Comparison of ENCODE assay signal across 9 cellular contexts in the genomic region with DNA sequence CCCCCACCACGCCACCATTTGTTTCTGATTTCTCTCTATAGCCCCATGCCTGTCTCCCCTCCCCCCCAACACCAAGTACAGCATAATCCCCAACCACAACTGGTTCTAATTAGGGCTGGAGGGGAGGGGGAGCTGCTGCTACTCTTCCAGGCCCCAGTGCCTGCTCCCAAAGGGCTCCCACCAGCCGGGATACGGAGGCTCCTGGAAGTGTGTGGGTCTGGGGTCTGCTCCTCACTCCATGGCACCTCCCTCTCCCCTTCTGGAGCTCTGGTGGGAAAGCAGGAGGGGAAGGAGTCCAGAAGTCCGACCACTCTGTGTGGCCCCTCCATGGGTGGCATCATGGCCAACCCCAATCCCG. TPM values are rescaled to one million over a fixed set of nuclear protein-coding genes. Genes with fewer than 3 reads are reported as not detected.
DNase-seq lines count a peak whose midpoint lies in the region; ATAC-seq lines count a peak whose summit lies in the region.
"Had no signal": no experiment of that assay in that cellular context is flagged by ENCODE, and none has a peak within 500 bp of the region (broad histone marks: within the 10 kb centered on the region; RNA-seq: fewer than 3 reads in every experiment).

No MANE protein-coding gene starts in this region.

- no peaks in the 10 kb centered on the region for H3K9me3 ChIP-seq in naive thymus-derived CD4-positive, alpha-beta T cell (ENCODE audit: control insufficient read depth in 2 of 3, low read length in 3 of 3)

- no peak overlapping the region for H3K4me3 Mint-ChIP-seq in stimulated activated naive CD8-positive, alpha-beta T cell treated with anti-CD3 and anti-CD28 coated beads, Interleukin-15, Interleukin-2, amounts not matched to agents 100 ng/mL and 50 ng/mL, for 24 hours
- H3K4me3 Mint-ChIP-seq in central memory CD8-positive, alpha-beta T cell: peak overlapping the region; percentile 36
- H3K4me3 Mint-ChIP-seq in naive thymus-derived CD4-positive, alpha-beta T cell: peak overlapping the region in 8 of 10 donors; percentile 38 to 99 (median 52)
- no peak overlapping the region for H3K4me3 Mint-ChIP-seq in activated T-helper 1 cell treated with anti-CD3 and anti-CD28 coated beads, Interleukin-12 subunit alpha, Interleukin-12 subunit beta, Interleukin-2, Interleukin-4 antibody, amounts not matched to agents 30 ng/mL and 10 ng/mL and 1 ng/mL, durations not matched to agents 14 hours and 24 hours and 36 hours

- H3K27me3 ChIP-seq in naive thymus-derived CD4-positive, alpha-beta T cell (ENCODE audit: control insufficient read depth in 2 of 2, insufficient read depth in 2 of 2, low read length in 2 of 2): no peaks in the 10 kb centered on the region

- H3K27me3 Mint-ChIP-seq in stimulated activated naive CD8-positive, alpha-beta T cell treated with anti-CD3 and anti-CD28 coated beads, Interleukin-15, Interleukin-2, amounts not matched to agents 100 ng/mL and 50 ng/mL, for 24 hours: no peaks in the 10 kb centered on the region
- H3K27me3 Mint-ChIP-seq in central memory CD8-positive, alpha-beta T cell: no peaks in the 10 kb centered on the region
- H3K27me3 Mint-ChIP-seq in naive thymus-derived CD4-positive, alpha-beta T cell: no peaks in the 10 kb centered on the region
- H3K27me3 Mint-ChIP-seq in activated T-helper 1 cell treated with anti-CD3 and anti-CD28 coated beads, Interleukin-12 subunit alpha, Interleukin-12 subunit beta, Interleukin-2, Interleukin-4 antibody, amounts not matched to agents 30 ng/mL and 10 ng/mL and 1 ng/mL, durations not matched to agents 14 hours and 24 hours and 36 hours (ENCODE audit: insufficient read depth): no peaks in the 10 kb centered on the region

- ATAC-seq in stimulated activated naive CD8-positive, alpha-beta T cell treated with anti-CD3 and anti-CD28 coated beads, Interleukin-15, Interleukin-2, amounts not matched to agents 100 U/mL and 50 U/mL, for 24 hours: no peak
- ATAC-seq in central memory CD8-positive, alpha-beta T cell (replicated peaks; ENCODE audit: extremely low read depth, poor library complexity, severe bottlenecking): no peak
- ATAC-seq in naive thymus-derived CD4-positive, alpha-beta T cell: no peak
- ATAC-seq in GM21825 (IDR thresholded peaks at IDR 0.05; ENCODE audit: unreplicated experiment): no peak

- peaks cover 10% of the 10 kb centered on the region for H3K36me3 Mint-ChIP-seq in stimulated activated naive CD8-positive, alpha-beta T cell treated with anti-CD3 and anti-CD28 coated beads, Interleukin-15, Interleukin-2, amounts not matched to agents 100 ng/mL and 50 ng/mL, for 24 hours (ENCODE audit: low read depth)
- H3K36me3 Mint-ChIP-seq in central memory CD8-positive, alpha-beta T cell (ENCODE audit: insufficient read depth): peaks cover 64% of the 10 kb centered on the region
- H3K36me3 Mint-ChIP-seq in naive thymus-derived CD4-positive, alpha-beta T cell: peaks cover 0 to 17% (median 15%) of the 10 kb centered on the region in 5 donors
- H3K36me3 Mint-ChIP-seq in activated T-helper 1 cell treated with anti-CD3 and anti-CD28 coated beads, Interleukin-12 subunit alpha, Interleukin-12 subunit beta, Interleukin-2, Interleukin-4 antibody, amounts not matched to agents 30 ng/mL and 10 ng/mL and 1 ng/mL, durations not matched to agents 14 hours and 24 hours and 36 hours (ENCODE audit: low read depth): peaks cover 15% of the 10 kb centered on the region

- peak overlapping the region; percentile 96 for H3K27ac ChIP-seq in naive thymus-derived CD4-positive, alpha-beta T cell (ENCODE audit: low read depth, low read length)

- H3K27ac Mint-ChIP-seq in stimulated activated naive CD8-positive, alpha-beta T cell treated with anti-CD3 and anti-CD28 coated beads, Interleukin-15, Interleukin-2, amounts not matched to agents 100 ng/mL and 50 ng/mL, for 24 hours: peak overlapping the region; percentile 13
- peak overlapping the region; percentile 93 for H3K27ac Mint-ChIP-seq in central memory CD8-positive, alpha-beta T cell (ENCODE audit: low read depth)
- peak overlapping the region; percentile 80 to 96 (median 93) for H3K27ac Mint-ChIP-seq in naive thymus-derived CD4-positive, alpha-beta T cell
- no peak overlapping the region for H3K27ac Mint-ChIP-seq in activated T-helper 1 cell treated with anti-CD3 and anti-CD28 coated beads, Interleukin-12 subunit alpha, Interleukin-12 subunit beta, Interleukin-2, Interleukin-4 antibody, amounts not matched to agents 30 ng/mL and 10 ng/mL and 1 ng/mL, durations not matched to agents 14 hours and 24 hours and 36 hours

- peaks cover 31 to 54% of the 10 kb centered on the region in 2 donors for H3K4me1 ChIP-seq in naive thymus-derived CD4-positive, alpha-beta T cell (ENCODE audit: control insufficient read depth in 2 of 2, insufficient read depth in 2 of 2, low read length in 2 of 2)

- intact Hi-C loops in naive thymus-derived CD4-positive, alpha-beta T cell (cut with micrococcal nuclease): loop anchor here (1.0 to 2.0 kb wide), 6 partner anchors 11 to 289 kb away; a partner anchor contains a TSS
- intact Hi-C loops in activated T-helper 1 cell treated with anti-CD3 and anti-CD28 coated beads, Interleukin-12 subunit alpha, Interleukin-12 subunit beta, Interleukin-2, Interleukin-4 antibody, amounts not matched to agents 30 ng/mL and 10 ng/mL and 1 ng/mL, durations not matched to agents 14 hours and 24 hours and 36 hours (cut with micrococcal nuclease): loop anchor here (1.0 to 5.0 kb wide), 3 partner anchors 23 to 290 kb away; a partner anchor contains a TSS

- peaks cover 15 to 54% (median 37%) of the 10 kb centered on the region in 3 experiments for H3K36me3 ChIP-seq in naive thymus-derived CD4-positive, alpha-beta T cell (ENCODE audit: control insufficient read depth in 2 of 3, insufficient read depth in 3 of 3, low read length in 3 of 3)

- no peak overlapping the region for H3K4me3 ChIP-seq in naive thymus-derived CD4-positive, alpha-beta T cell (ENCODE audit: low read length)

- POLR2A ChIA-PET in naive thymus-derived CD4-positive, alpha-beta T cell (lab: Charles Lee): interaction anchor here (0.8 to 10.8 kb wide), 5 partner anchors 9 to 119 kb away, joined by 3 to 201 read pairs (median 11); a partner anchor contains a TSS

- CTCF ChIA-PET in naive thymus-derived CD4-positive, alpha-beta T cell (lab: Charles Lee): interaction anchor here (1.4 to 2.8 kb wide), 2 partner anchors 49 to 119 kb away, joined by 4 to 11 read pairs; no protein-coding TSS in a partner anchor

- no peaks in the 10 kb centered on the region for H3K9me3 Mint-ChIP-seq in stimulated activated naive CD8-positive, alpha-beta T cell treated with anti-CD3 and anti-CD28 coated beads, Interleukin-15, Interleukin-2, amounts not matched to agents 100 ng/mL and 50 ng/mL, for 24 hours
- H3K9me3 Mint-ChIP-seq in central memory CD8-positive, alpha-beta T cell: no peaks in the 10 kb centered on the region
- peaks cover 0 to 3% (median 0%) of the 10 kb centered on the region in 11 donors for H3K9me3 Mint-ChIP-seq in naive thymus-derived CD4-positive, alpha-beta T cell
- no peaks in the 10 kb centered on the region for H3K9me3 Mint-ChIP-seq in activated T-helper 1 cell treated with anti-CD3 and anti-CD28 coated beads, Interleukin-12 subunit alpha, Interleukin-12 subunit beta, Interleukin-2, Interleukin-4 antibody, amounts not matched to agents 30 ng/mL and 10 ng/mL and 1 ng/mL, durations not matched to agents 14 hours and 24 hours and 36 hours

- no peak for DNase-seq in stimulated activated naive CD8-positive, alpha-beta T cell treated with anti-CD3 and anti-CD28 coated beads, Interleukin-15, Interleukin-2, amounts not matched to agents 100 U/mL and 50 U/mL, for 24 hours
- no peak for DNase-seq in central memory CD8-positive, alpha-beta T cell (ENCODE audit: low spot score in 2 of 2)
- peak in 1 of 9 donors; percentile 20 for DNase-seq in naive thymus-derived CD4-positive, alpha-beta T cell
- no peak for DNase-seq in activated T-helper 1 cell treated with anti-CD3 and anti-CD28 coated beads, Interleukin-12 subunit alpha, Interleukin-12 subunit beta, Interleukin-2, Interleukin-4 antibody, amounts not matched to agents 30 ng/mL and 10 ng/mL and 1 ng/mL, durations not matched to agents 14 hours and 24 hours and 36 hours (ENCODE audit: low spot score)
- no peak for DNase-seq in activated gamma-delta T cell treated with Interleukin-2 at 50 U/mL for 16 hours
- no peak for DNase-seq in HUDEP-2 (lab: John Stamatoyannopoulos, UW; ENCODE audit: unreplicated experiment in 76 of 76)

- H3K4me1 Mint-ChIP-seq in stimulated activated naive CD8-positive, alpha-beta T cell treated with anti-CD3 and anti-CD28 coated beads, Interleukin-15, Interleukin-2, amounts not matched to agents 100 ng/mL and 50 ng/mL, for 24 hours (ENCODE audit: low read depth): peaks cover 53% of the 10 kb centered on the region
- H3K4me1 Mint-ChIP-seq in central memory CD8-positive, alpha-beta T cell: peaks cover 53% of the 10 kb centered on the region
- peaks cover 30 to 57% (median 49%) of the 10 kb centered on the region in 7 donors for H3K4me1 Mint-ChIP-seq in naive thymus-derived CD4-positive, alpha-beta T cell
- peaks cover 23% of the 10 kb centered on the region for H3K4me1 Mint-ChIP-seq in activated T-helper 1 cell treated with anti-CD3 and anti-CD28 coated beads, Interleukin-12 subunit alpha, Interleukin-12 subunit beta, Interleukin-2, Interleukin-4 antibody, amounts not matched to agents 30 ng/mL and 10 ng/mL and 1 ng/mL, durations not matched to agents 14 hours and 24 hours and 36 hours (ENCODE audit: low read depth)

RNA-seq across cellular contexts. Expression of a gene that starts 18.0 kb away (rescaled TPM):
- total RNA-seq in naive thymus-derived CD4-positive, alpha-beta T cell: 100 to 1,000 TPM in 4 of 5 experiments, 10 to 100 TPM in 1; 67.8 to 269 (median 266) TPM
- 1 to 10 TPM; 6.7 to 7.2 TPM for polyA plus RNA-seq in naive thymus-derived CD4-positive, alpha-beta T cell
- 27.3 and 32.4 TPM in 2 replicates for total RNA-seq in activated T-helper 1 cell treated with anti-CD3 and anti-CD28 coated beads, Interleukin-12 subunit alpha, Interleukin-12 subunit beta, Interleukin-2, Interleukin-4 antibody, amounts not matched to agents 30 ng/mL and 10 ng/mL and 1 ng/mL, durations not matched to agents 14 hours and 24 hours and 36 hours

RNA-seq across cellular contexts. Expression of a gene that starts 24.0 kb away (rescaled TPM):
- 1 to 10 TPM in 4 of 5 experiments, under 1 TPM in 1; 0.41 to 2.9 (median 2.1) TPM for total RNA-seq in naive thymus-derived CD4-positive, alpha-beta T cell
- 1 to 10 TPM in 1 of 2 donors, under 1 TPM in 1; 0.60 to 1.1 TPM for polyA plus RNA-seq in naive thymus-derived CD4-positive, alpha-beta T cell
- 5.1 and 5.5 TPM in 2 replicates for total RNA-seq in activated T-helper 1 cell treated with anti-CD3 and anti-CD28 coated beads, Interleukin-12 subunit alpha, Interleukin-12 subunit beta, Interleukin-2, Interleukin-4 antibody, amounts not matched to agents 30 ng/mL and 10 ng/mL and 1 ng/mL, durations not matched to agents 14 hours and 24 hours and 36 hours

RNA-seq across cellular contexts. Expression of a gene that starts 48.4 kb away (rescaled TPM):
- total RNA-seq in naive thymus-derived CD4-positive, alpha-beta T cell: under 1 TPM in 1 of 5 experiments, not detected in 4; 0.24 TPM
- polyA plus RNA-seq in naive thymus-derived CD4-positive, alpha-beta T cell: under 1 TPM in 1 of 2 donors, not detected in 1; 0.51 TPM
- total RNA-seq in activated T-helper 1 cell treated with anti-CD3 and anti-CD28 coated beads, Interleukin-12 subunit alpha, Interleukin-12 subunit beta, Interleukin-2, Interleukin-4 antibody, amounts not matched to agents 30 ng/mL and 10 ng/mL and 1 ng/mL, durations not matched to agents 14 hours and 24 hours and 36 hours: not detected in 2 replicates
- total RNA-seq: mononuclear cell had no signal

Comparison
In these comparisons a context has a peak if more than half of its experiments do, and no peak if none do; other contexts are left out.
1. H3K4me3 Mint-ChIP-seq: peak in central memory CD8-positive, alpha-beta T cell (single experiment) and naive thymus-derived CD4-positive, alpha-beta T cell (8 of 10); none in stimulated activated naive CD8-positive, alpha-beta T cell treated with anti-CD3 and anti-CD28 coated beads, Interleukin-15, Interleukin-2, amounts not matched to agents 100 ng/mL and 50 ng/mL, for 24 hours (single experiment) and activated T-helper 1 cell treated with anti-CD3 and anti-CD28 coated beads, Interleukin-12 subunit alpha, Interleukin-12 subunit beta, Interleukin-2, Interleukin-4 antibody, amounts not matched to agents 30 ng/mL and 10 ng/mL and 1 ng/mL, durations not matched to agents 14 hours and 24 hours and 36 hours (single experiment).